ENCODE assay signal across 9 cellular contexts in the genomic region with DNA sequence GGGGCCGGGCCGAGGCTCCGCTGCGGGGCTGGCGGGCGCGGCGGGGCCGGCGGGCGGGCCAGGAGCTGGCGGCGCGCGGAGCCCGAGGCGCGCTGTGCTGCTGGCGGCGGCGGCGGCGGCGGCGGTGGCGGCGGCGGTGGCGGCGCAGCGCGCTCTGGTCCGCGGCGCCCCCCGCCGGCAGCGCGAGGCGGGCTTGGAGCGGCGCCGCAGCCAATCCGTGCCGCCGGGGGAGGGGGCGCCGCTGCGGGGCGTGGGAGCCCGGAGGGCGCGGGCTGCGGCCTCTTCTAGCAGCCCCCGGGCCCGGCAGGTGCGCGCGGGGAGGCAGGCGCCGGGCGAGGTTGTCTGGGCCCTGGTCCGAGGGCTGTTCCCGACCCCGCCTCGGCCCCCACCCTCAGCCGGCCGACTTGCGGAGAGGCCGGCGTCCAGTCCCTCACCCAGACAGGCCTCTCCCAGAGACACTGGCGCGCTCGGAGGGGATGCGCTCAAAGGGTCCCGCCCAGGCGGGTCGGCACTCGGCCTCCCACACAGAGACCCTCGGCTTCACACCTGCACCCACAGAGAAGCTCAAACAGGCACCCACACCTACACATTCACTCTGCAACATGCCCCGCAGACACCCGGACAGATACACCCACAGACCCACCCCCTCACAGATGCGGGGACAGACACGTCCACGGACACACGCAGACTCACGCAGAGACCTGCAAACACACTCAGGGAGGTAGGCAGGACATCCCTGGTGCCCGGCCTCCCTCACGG. TPM values are rescaled to one million over a fixed set of nuclear protein-coding genes. Genes with fewer than 3 reads are reported as not detected.
DNase-seq lines count a peak whose midpoint lies in the region; ATAC-seq and TF ChIP-seq lines count a peak whose summit lies in the region.
"Had no signal": no experiment of that assay in that cellular context is flagged by ENCODE, and none has a peak within 500 bp of the region (broad histone marks: within the 10 kb centered on the region; RNA-seq: fewer than 3 reads in every experiment).

A gene (minus strand): TSS at position 156 of the 759 bp plus-strand sequence. CDS start 275 bp downstream, outside the sequence.

- H3K27me3 ChIP-seq in Panc1 (ENCODE audit: control insufficient read depth, insufficient read depth, low read length) = peaks cover 2% of the 10 kb centered on the region

- DNase-seq in NCI-H2081 (lab: John Stamatoyannopoulos, UW) (peak; percentile 30 to 52), NCI-H2081 treated with DMSO at 0.1 percent for 48 hours (lab: John Stamatoyannopoulos, UW) (no peak), Panc1 (ENCODE audit: low read depth, low spot score) (no peak), head of caudate nucleus (peak in 29 of 42 donors; percentile 19 to 71 (median 45)), glomerular visceral epithelial cell (ENCODE audit: extremely low spot score) (no peak)
- DNase-seq in stimulated activated CD8-positive, alpha-beta memory T cell treated with anti-CD3 and anti-CD28 coated beads, Interleukin-4, amount 100 ng/mL, for 48 hours = no peak

- peak; percentile 80 for ATAC-seq in Panc1
- no peak for ATAC-seq in GM21423 (IDR thresholded peaks at IDR 0.05; ENCODE audit: unreplicated experiment)

- TF ChIP-seq CTCF in Panc1 (IDR thresholded peaks at IDR 0.05) = peak; percentile 31; the same call in 1 of the 2 replicates

- in situ Hi-C loops in Panc1 (cut with HindIII; ENCODE audit: low pct_unique_long_range_greater_than_20kb, low sequenced_read_pairs) = no loop called here

- no peaks in the 10 kb centered on the region for H3K36me3 ChIP-seq in Panc1 (ENCODE audit: control insufficient read depth, insufficient read depth, low read length)

- H3K4me3 ChIP-seq in Panc1 (ENCODE audit: low read depth in 2 of 2, low read length in 2 of 2) = peak within 1 kb of the TSS in 1 of 2 experiments; percentile 27; a peak in 2 of 4 replicates

- no peaks in the 10 kb centered on the region for H3K36me3 Mint-ChIP-seq in stimulated activated naive CD8-positive, alpha-beta T cell treated with anti-CD3 and anti-CD28 coated beads, Interleukin-15, Interleukin-2, amounts not matched to agents 100 ng/mL and 50 ng/mL, for 24 hours (ENCODE audit: low read depth)

- no peaks in the 10 kb centered on the region for H3K4me1 ChIP-seq in Panc1 (ENCODE audit: control insufficient read depth, insufficient read depth, low read length)

- H3K9me3 ChIP-seq in Panc1 (ENCODE audit: control insufficient read depth, insufficient read depth, low read depth, low read length) = no peaks in the 10 kb centered on the region

- POLR2A ChIA-PET in Panc1 (lab: Charles Lee) = no interaction called here

- peaks cover 6% of the 10 kb centered on the region for H3K4me1 Mint-ChIP-seq in stimulated activated naive CD8-positive, alpha-beta T cell treated with anti-CD3 and anti-CD28 coated beads, Interleukin-15, Interleukin-2, amounts not matched to agents 100 ng/mL and 50 ng/mL, for 24 hours (ENCODE audit: low read depth)

- peak within 1 kb of the TSS; percentile 63 for H3K4me3 Mint-ChIP-seq in stimulated activated naive CD8-positive, alpha-beta T cell treated with anti-CD3 and anti-CD28 coated beads, Interleukin-15, Interleukin-2, amounts not matched to agents 100 ng/mL and 50 ng/mL, for 24 hours

- no peak within 1 kb of the TSS for H3K27ac ChIP-seq in Panc1 (ENCODE audit: low read length)

- CTCF ChIA-PET in Panc1 (lab: Charles Lee) = no interaction called here

- BruUV-seq in Panc1 (replicated peaks; lab: Mats Ljungman, UMichigan) = no TSS peak

- intact Hi-C loops in Panc1 (cut with micrococcal nuclease; ENCODE audit: unreplicated experiment) (no loop called here), head of caudate nucleus (cut with DNase I) (no loop called here)

- no peak within 1 kb of the TSS for H3K27ac Mint-ChIP-seq in stimulated activated naive CD8-positive, alpha-beta T cell treated with anti-CD3 and anti-CD28 coated beads, Interleukin-15, Interleukin-2, amounts not matched to agents 100 ng/mL and 50 ng/mL, for 24 hours

- H3K9me3 Mint-ChIP-seq in stimulated activated naive CD8-positive, alpha-beta T cell treated with anti-CD3 and anti-CD28 coated beads, Interleukin-15, Interleukin-2, amounts not matched to agents 100 ng/mL and 50 ng/mL, for 24 hours = no peaks in the 10 kb centered on the region

- peaks cover 55% of the 10 kb centered on the region for H3K27me3 Mint-ChIP-seq in stimulated activated naive CD8-positive, alpha-beta T cell treated with anti-CD3 and anti-CD28 coated beads, Interleukin-15, Interleukin-2, amounts not matched to agents 100 ng/mL and 50 ng/mL, for 24 hours

RNA-seq across cellular contexts. Expression of the gene that starts here (rescaled TPM):
- 4.0 TPM for total RNA-seq in Panc1 (2021; ENCODE audit: unreplicated experiment)
- polyA plus RNA-seq in Panc1 (2012; ENCODE audit: insufficient read length) = 3.6 TPM
- polyA plus RNA-seq: BJ had no signal

Comparison
In these comparisons a context has a peak if more than half of its experiments do, and no peak if none do; other contexts are left out.
1. DNase-seq: peak in NCI-H2081 (2 of 2) and head of caudate nucleus (29 of 42); none in NCI-H2081 treated with DMSO at 0.1 percent for 48 hours (single experiment), Panc1 (single experiment), stimulated activated CD8-positive, alpha-beta memory T cell treated with anti-CD3 and anti-CD28 coated beads, Interleukin-4, amount 100 ng/mL, for 48 hours (single experiment) and glomerular visceral epithelial cell (single experiment).